8 cellular contexts compared by ENCODE assay signal in the genomic region with DNA sequence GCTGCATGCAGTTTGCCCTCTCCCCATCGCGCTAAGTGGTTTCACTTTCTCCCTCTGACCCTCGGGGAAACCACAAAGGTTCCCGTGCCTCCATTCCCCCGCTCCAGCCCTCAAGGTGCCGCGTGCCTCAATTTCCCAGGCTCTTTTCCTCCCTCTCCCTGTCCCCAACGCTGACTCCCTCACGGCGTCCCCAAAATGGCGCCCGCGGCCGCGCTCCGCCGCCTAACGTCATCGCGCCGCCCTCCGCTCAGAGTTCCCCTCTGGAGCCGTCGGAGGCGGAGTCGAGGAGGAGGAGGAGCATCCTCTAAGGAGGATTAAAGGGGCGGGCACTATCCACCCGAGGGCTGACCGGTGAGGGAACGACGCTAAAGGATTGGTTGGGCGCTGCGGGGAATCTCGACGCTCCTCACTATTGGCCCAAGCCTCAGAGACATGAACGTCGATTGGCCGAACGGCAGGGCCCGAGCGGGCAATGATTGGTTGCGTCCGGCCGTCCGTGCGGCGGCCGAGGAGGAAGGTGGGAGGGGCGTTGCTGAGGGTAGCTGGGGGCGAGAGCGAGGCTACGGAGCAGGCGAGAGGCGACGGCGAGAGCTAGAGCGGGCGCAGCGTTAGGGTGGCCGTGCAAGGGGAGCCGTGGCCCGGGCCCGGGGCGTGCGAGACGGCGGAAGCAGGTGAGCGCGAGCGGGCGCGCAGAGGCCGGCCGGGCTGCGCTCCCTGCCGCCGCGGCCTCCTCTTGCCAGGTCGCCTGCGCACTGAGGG. TPM values are rescaled to one million over a fixed set of nuclear protein-coding genes. Genes with fewer than 3 reads are reported as not detected.
A peak's percentile ranks its signal among the peaks of the same experiment; 100 is the strongest.
DNase-seq lines count a peak whose midpoint lies in the region; ATAC-seq and TF ChIP-seq lines count a peak whose summit lies in the region.

A gene with protein sequence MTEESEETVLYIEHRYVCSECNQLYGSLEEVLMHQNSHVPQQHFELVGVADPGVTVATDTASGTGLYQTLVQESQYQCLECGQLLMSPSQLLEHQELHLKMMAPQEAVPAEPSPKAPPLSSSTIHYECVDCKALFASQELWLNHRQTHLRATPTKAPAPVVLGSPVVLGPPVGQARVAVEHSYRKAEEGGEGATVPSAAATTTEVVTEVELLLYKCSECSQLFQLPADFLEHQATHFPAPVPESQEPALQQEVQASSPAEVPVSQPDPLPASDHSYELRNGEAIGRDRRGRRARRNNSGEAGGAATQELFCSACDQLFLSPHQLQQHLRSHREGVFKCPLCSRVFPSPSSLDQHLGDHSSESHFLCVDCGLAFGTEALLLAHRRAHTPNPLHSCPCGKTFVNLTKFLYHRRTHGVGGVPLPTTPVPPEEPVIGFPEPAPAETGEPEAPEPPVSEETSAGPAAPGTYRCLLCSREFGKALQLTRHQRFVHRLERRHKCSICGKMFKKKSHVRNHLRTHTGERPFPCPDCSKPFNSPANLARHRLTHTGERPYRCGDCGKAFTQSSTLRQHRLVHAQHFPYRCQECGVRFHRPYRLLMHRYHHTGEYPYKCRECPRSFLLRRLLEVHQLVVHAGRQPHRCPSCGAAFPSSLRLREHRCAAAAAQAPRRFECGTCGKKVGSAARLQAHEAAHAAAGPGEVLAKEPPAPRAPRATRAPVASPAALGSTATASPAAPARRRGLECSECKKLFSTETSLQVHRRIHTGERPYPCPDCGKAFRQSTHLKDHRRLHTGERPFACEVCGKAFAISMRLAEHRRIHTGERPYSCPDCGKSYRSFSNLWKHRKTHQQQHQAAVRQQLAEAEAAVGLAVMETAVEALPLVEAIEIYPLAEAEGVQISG (plus strand): TSS at position 551 of the 759 bp plus-strand sequence. CDS start 2,441 bp downstream, outside the sequence.

- H3K4me1 ChIP-seq in testis: peaks cover 13% of the 10 kb centered on the region

- 0 to 1% methylated on average over 26 to 50 of the region's 80 CpGs for WGBS in testis, 2 donors

- TF ChIP-seq CTCF in GM10248 (IDR thresholded peaks at IDR 0.05; ENCODE audit: control extremely low read depth, extremely low read depth, low read depth, missing control alignments): no peak
- no peak for TF ChIP-seq CTCF in testis (IDR thresholded peaks at IDR 0.05)

- no peaks in the 10 kb centered on the region for H3K36me3 Mint-ChIP-seq in activated naive CD8-positive, alpha-beta T cell

- H3K4me1 Mint-ChIP-seq in activated naive CD8-positive, alpha-beta T cell (ENCODE audit: low read depth): peaks cover 36% of the 10 kb centered on the region

- intact Hi-C loops in testis (cut with DNase I; ENCODE audit: low total_unique reads): no loop called here

- H3K4me3 Mint-ChIP-seq in activated naive CD8-positive, alpha-beta T cell: peak within 1 kb of the TSS; percentile 100

- POLR2A ChIA-PET in GM10248 (lab: Yijun Ruan, JAX): interaction anchor here (0.6 to 1.4 kb wide), 3 partner anchors 9 to 148 kb away, joined by 3 to 7 read pairs (median 6); no protein-coding TSS in a partner anchor

- CTCF ChIA-PET in GM10248 (lab: Yijun Ruan, JAX): interaction anchor here (0.6 to 1.8 kb wide), 2 partner anchors 33 to 51 kb away, joined by 3 to 5 read pairs; no protein-coding TSS in a partner anchor

- no peaks in the 10 kb centered on the region for H3K9me3 Mint-ChIP-seq in activated naive CD8-positive, alpha-beta T cell (ENCODE audit: low read depth)

- TF ChIP-seq POLR2A in testis (IDR thresholded peaks at IDR 0.05): peak; percentile 90

- H3K4me3 ChIP-seq in testis: peak within 1 kb of the TSS; percentile 91 to 96

- H3K27me3 Mint-ChIP-seq in activated naive CD8-positive, alpha-beta T cell: no peaks in the 10 kb centered on the region

- no peaks in the 10 kb centered on the region for H3K36me3 ChIP-seq in testis (ENCODE audit: low read depth, missing control alignments)

- H3K9me3 ChIP-seq in testis: no peaks in the 10 kb centered on the region

- ATAC-seq in HG02623 (IDR thresholded peaks at IDR 0.05; ENCODE audit: unreplicated experiment): peak; percentile 92

- DNase-seq in GM10248 (ENCODE audit: extremely low spot score): peak; percentile 98
- peak; percentile 100 for DNase-seq in NCI-H1105 (lab: John Stamatoyannopoulos, UW)
- DNase-seq in SKM-1 treated with dmso at 0.1 percent for 144 hours (lab: John Stamatoyannopoulos, UW; ENCODE audit: unreplicated experiment): peak; percentile 95
- peak; percentile 94 for DNase-seq in glomerular endothelial cell (ENCODE audit: extremely low read depth, low read depth, low spot score)
- DNase-seq in occipital lobe (lab: John Stamatoyannopoulos, UW): peak; percentile 98
- peak; percentile 99 for DNase-seq in testis

- no peaks in the 10 kb centered on the region for H3K27me3 ChIP-seq in testis

- H3K27ac ChIP-seq in testis: peak within 1 kb of the TSS; percentile 97 to 98

- H3K27ac Mint-ChIP-seq in activated naive CD8-positive, alpha-beta T cell: peak within 1 kb of the TSS; percentile 100

RNA-seq across cellular contexts. Expression of the gene that starts here (rescaled TPM):
- 16.2 and 20.4 TPM in 2 replicates for total RNA-seq in glomerular endothelial cell
- 11.1 TPM for total RNA-seq in occipital lobe
- 10 to 100 TPM; 63.2 to 64.8 TPM for total RNA-seq in testis
- 47.4 TPM for polyA plus RNA-seq in testis (ENCODE audit: insufficient read depth, low read depth, low replicate concordance)

Comparison
In these comparisons a context has a peak if more than half of its experiments do, and no peak if none do; other contexts are left out.
1. Peak in every context shown above with its lines: DNase-seq, ATAC-seq, H3K4me3 ChIP-seq and H3K27ac ChIP-seq.